8 cellular contexts compared by ENCODE assay signal in genomic region chr5:176647870-176648466, GRCh38. TPM values are rescaled to one million over a fixed set of nuclear protein-coding genes. Genes with fewer than 3 reads are reported as not detected.
A peak's percentile ranks its signal among the peaks of the same experiment; 100 is the strongest.
DNase-seq lines count a peak whose midpoint lies in the region; ATAC-seq and TF ChIP-seq lines count a peak whose summit lies in the region.

No MANE protein-coding gene starts in this region.

- intact Hi-C loops in HCT116 (cut with micrococcal nuclease), result no loop called here
- intact Hi-C loops in activated B cell treated with CpG ODN at 0.5 μM for 24 hours (cut with micrococcal nuclease), result loop anchor here (1.0 to 2.0 kb wide), 7 partner anchors 10 to 260 kb away; partner anchors contain the start of genes EIF4E1B, FAF2, GPRIN1 and HIGD2A

- ATAC-seq in HCT116, result peak; percentile 14
- no peak for ATAC-seq in activated B cell treated with CpG ODN at 0.5 μM for 24 hours (ENCODE audit: low read depth)
- no peak for ATAC-seq in gastroesophageal sphincter
- no peak for ATAC-seq in HG03175 (IDR thresholded peaks at IDR 0.05; ENCODE audit: unreplicated experiment)

- H4K20me1 ChIP-seq in HCT116 (ENCODE audit: insufficient read depth), result no peaks in the 10 kb centered on the region
- H4K20me1 ChIP-seq in osteoblast (ENCODE audit: insufficient read depth, low read length), result peaks cover 34% of the 10 kb centered on the region

- BruUV-seq in HCT116 (replicated peaks; lab: Mats Ljungman, UMichigan), result TSS peak; percentile 55

- H3K4me2 ChIP-seq in HCT116 (ENCODE audit: low read length), result peak overlapping the region; percentile 94
- H3K4me2 ChIP-seq in osteoblast (ENCODE audit: insufficient read depth, low read length), result peak overlapping the region; percentile 88

- no peaks in the 10 kb centered on the region for H3K9me2 ChIP-seq in HCT116 (ENCODE audit: insufficient read depth)

- DNase-seq in AG10803 (ENCODE audit: low read depth), result no peak
- no peak for DNase-seq in HCT116 (ENCODE audit: low read depth, low spot score)
- DNase-seq in activated B cell treated with CpG ODN at 0.5 μM for 24 hours, result no peak
- peak; percentile 92 for DNase-seq in osteoblast (ENCODE audit: insufficient read length, low spot score, missing footprints)
- no peak for DNase-seq in KG1 (lab: John Stamatoyannopoulos, UW)
- DNase-seq in stimulated activated CD4-positive, alpha-beta T cell treated with anti-CD3 and anti-CD28 coated beads, Interleukin-4, amount 100 ng/mL, for 24 hours, result no peak

- CTCF ChIA-PET in HCT116 (lab: Charles Lee), result interaction anchor here (1.0 to 2.2 kb wide), 3 partner anchors 9 to 918 kb away, joined by 3 to 11 read pairs (median 4); no protein-coding TSS in a partner anchor
- CTCF ChIA-PET in activated B cell treated with CpG ODN at 0.5 μM for 24 hours (lab: Charles Lee), result interaction anchor here (1.1 to 8.5 kb wide), 3 partner anchors 11 to 230 kb away, joined by 3 to 62 read pairs (median 15); partner anchors contain the start of genes EIF4E1B and SNCB

- H3K4me1 ChIP-seq in HCT116 (ENCODE audit: control insufficient read depth in 1 of 2, insufficient read depth in 2 of 2, low read length in 2 of 2), result peaks cover 17 to 43% of the 10 kb centered on the region in 2 experiments
- H3K4me1 ChIP-seq in gastroesophageal sphincter, result peaks cover 0 to 45% (median 12%) of the 10 kb centered on the region in 3 donors
- H3K4me1 ChIP-seq in osteoblast (ENCODE audit: insufficient read depth, low read length), result peaks cover 13% of the 10 kb centered on the region

- 20% methylated on average over 2 of the region's 19 CpGs; no CpG with 5 or more reads in 1 of the 2 donors for WGBS in gastroesophageal sphincter (ENCODE audit: low coverage in 1 of 2), 2 donors

- H3K9me3 Mint-ChIP-seq in activated B cell treated with CpG ODN at 0.5 μM for 24 hours, result no peaks in the 10 kb centered on the region

- H3K27ac ChIP-seq in HCT116 (ENCODE audit: low read depth, low read length) (peak overlapping the region; percentile 63), gastroesophageal sphincter (peak overlapping the region in 3 of 4 donors; percentile 78 to 85 (median 80)), osteoblast (ENCODE audit: low read depth, low read length) (peak overlapping the region; percentile 61)

- no peak for TF ChIP-seq RAD21 in HCT116 (IDR thresholded peaks at IDR 0.05; ENCODE audit: low read depth)

- RAD21 ChIA-PET in HCT116 (lab: Charles Lee; ENCODE audit: low non-redundant PET in 1 of 2, low total read pairs in 2 of 2, uncharacterized antibody in 2 of 2, unreplicated experiment in 2 of 2), result no interaction called here

- peak overlapping the region; percentile 83 for H3K4me3 Mint-ChIP-seq in activated B cell treated with CpG ODN at 0.5 μM for 24 hours

- peaks cover 1% of the 10 kb centered on the region for H3K36me3 Mint-ChIP-seq in activated B cell treated with CpG ODN at 0.5 μM for 24 hours (ENCODE audit: low read depth)

- TF ChIP-seq POLR2A in HCT116 (IDR thresholded peaks at IDR 0.05; ENCODE audit: borderline replicate concordance, extremely low read depth, insufficient read depth, insufficient read length), result no peak
- TF ChIP-seq POLR2A in gastroesophageal sphincter (IDR thresholded peaks at IDR 0.05), result no peak

- peak overlapping the region; percentile 77 for H3K27ac Mint-ChIP-seq in activated B cell treated with CpG ODN at 0.5 μM for 24 hours

- no peaks in the 10 kb centered on the region for H3K27me3 Mint-ChIP-seq in activated B cell treated with CpG ODN at 0.5 μM for 24 hours

- H3K4me3 ChIP-seq in AG10803 (ENCODE audit: low read length) (peak overlapping the region; percentile 87), HCT116 (replicated peaks in 1 of 2; ENCODE audit: low read depth in 1 of 2, low read length in 2 of 2) (peak overlapping the region; percentile 86 to 89), gastroesophageal sphincter (peak overlapping the region; percentile 49 to 65), osteoblast (ENCODE audit: insufficient read depth, low read length) (peak overlapping the region; percentile 91)

- H2AFZ ChIP-seq in HCT116 (ENCODE audit: low read depth, low read length, poor library complexity, severe bottlenecking), result no peak overlapping the region
- H2AFZ ChIP-seq in osteoblast (ENCODE audit: low read length), result peak overlapping the region; percentile 93

- TF ChIP-seq CTCF in AG10803 (conservative IDR thresholded peaks at IDR 0.05; ENCODE audit: low read length) (no peak), HCT116 (IDR thresholded peaks at IDR 0.05 in 2 of 3, conservative IDR thresholded peaks at IDR 0.05 in 1 of 3; ENCODE audit: borderline replicate concordance in 1 of 3, insufficient read depth in 1 of 3, low read depth in 2 of 3, low read length in 2 of 3) (no peak), activated B cell treated with CpG ODN at 0.5 μM for 24 hours (IDR thresholded peaks at IDR 0.05) (no peak), gastroesophageal sphincter (IDR thresholded peaks at IDR 0.05) (no peak), osteoblast (IDR thresholded peaks at IDR 0.05; ENCODE audit: extremely low read depth, low read depth, low read length) (no peak)

- H3K9ac ChIP-seq in HCT116 (ENCODE audit: low read length), result peak overlapping the region; percentile 84

- H3K27me3 ChIP-seq in HCT116 (ENCODE audit: insufficient read depth, low read length), result no peaks in the 10 kb centered on the region
- peaks cover 3% of the 10 kb centered on the region for H3K27me3 ChIP-seq in gastroesophageal sphincter
- no peaks in the 10 kb centered on the region for H3K27me3 ChIP-seq in osteoblast (ENCODE audit: insufficient read depth, low read length)

- POLR2A ChIA-PET in HCT116 (lab: Charles Lee), result interaction anchor here (1.4 kb wide), 2 partner anchors 12 to 13 kb away, joined by 4 read pairs; no protein-coding TSS in a partner anchor
- POLR2A ChIA-PET in activated B cell treated with CpG ODN at 0.5 μM for 24 hours (lab: Charles Lee), result interaction anchor here (1.0 to 2.2 kb wide), 9 partner anchors 12 to 1556 kb away, joined by 3 to 29 read pairs (median 9); partner anchors contain the start of genes EIF4E1B, FAF2, HNRNPAB and KIAA1191

- H3K36me3 ChIP-seq in HCT116 (ENCODE audit: control insufficient read depth in 1 of 2, insufficient read depth in 2 of 2, low read length in 2 of 2) (no peaks in the 10 kb centered on the region; a peak in 1 of 4 replicates), gastroesophageal sphincter (peaks cover 0 to 7% of the 10 kb centered on the region in 2 donors), osteoblast (ENCODE audit: insufficient read depth, low read length) (no peaks in the 10 kb centered on the region)

- peaks cover 52% of the 10 kb centered on the region for H3K4me1 Mint-ChIP-seq in activated B cell treated with CpG ODN at 0.5 μM for 24 hours

- H3K79me2 ChIP-seq in HCT116 (ENCODE audit: insufficient read depth, low read length) (peaks cover 28% of the 10 kb centered on the region), osteoblast (ENCODE audit: insufficient read depth, low read length) (peaks cover 39% of the 10 kb centered on the region)

- no peaks in the 10 kb centered on the region for H3K9me3 ChIP-seq in HCT116 (ENCODE audit: control insufficient read depth in 1 of 2, insufficient read depth in 1 of 2, low read depth in 1 of 2, low read length in 2 of 2)
- no peaks in the 10 kb centered on the region for H3K9me3 ChIP-seq in gastroesophageal sphincter
- no peaks in the 10 kb centered on the region for H3K9me3 ChIP-seq in osteoblast (ENCODE audit: low read depth, low read length)

- no peak for TF ChIP-seq EP300 in gastroesophageal sphincter (IDR thresholded peaks at IDR 0.05)

TF ChIP-seq in HCT116, 20 proteins besides CTCF, POLR2A, EP300 and RAD21 (continues in another document):
- TF ChIP-seq SP1 (IDR thresholded peaks at IDR 0.05; ENCODE audit: low read depth) (no peak), ZNF274 (IDR thresholded peaks at IDR 0.05; ENCODE audit: low read depth, low read length) (no peak), CBX3 (IDR thresholded peaks at IDR 0.05; ENCODE audit: low read depth) (no peak), JUND (IDR thresholded peaks at IDR 0.05) (no peak), POLR2AphosphoS5 (IDR thresholded peaks at IDR 0.05; ENCODE audit: low read depth, low read length) (no peak), SIN3A (IDR thresholded peaks at IDR 0.05; ENCODE audit: low read depth) (no peak), ZFX (IDR thresholded peaks at IDR 0.05) (no peak), FOSL1 (IDR thresholded peaks at IDR 0.05; ENCODE audit: low read depth) (no peak), ELF1 (IDR thresholded peaks at IDR 0.05; ENCODE audit: borderline replicate concordance, low read depth) (no peak)
- TF ChIP-seq, protein P1, sequence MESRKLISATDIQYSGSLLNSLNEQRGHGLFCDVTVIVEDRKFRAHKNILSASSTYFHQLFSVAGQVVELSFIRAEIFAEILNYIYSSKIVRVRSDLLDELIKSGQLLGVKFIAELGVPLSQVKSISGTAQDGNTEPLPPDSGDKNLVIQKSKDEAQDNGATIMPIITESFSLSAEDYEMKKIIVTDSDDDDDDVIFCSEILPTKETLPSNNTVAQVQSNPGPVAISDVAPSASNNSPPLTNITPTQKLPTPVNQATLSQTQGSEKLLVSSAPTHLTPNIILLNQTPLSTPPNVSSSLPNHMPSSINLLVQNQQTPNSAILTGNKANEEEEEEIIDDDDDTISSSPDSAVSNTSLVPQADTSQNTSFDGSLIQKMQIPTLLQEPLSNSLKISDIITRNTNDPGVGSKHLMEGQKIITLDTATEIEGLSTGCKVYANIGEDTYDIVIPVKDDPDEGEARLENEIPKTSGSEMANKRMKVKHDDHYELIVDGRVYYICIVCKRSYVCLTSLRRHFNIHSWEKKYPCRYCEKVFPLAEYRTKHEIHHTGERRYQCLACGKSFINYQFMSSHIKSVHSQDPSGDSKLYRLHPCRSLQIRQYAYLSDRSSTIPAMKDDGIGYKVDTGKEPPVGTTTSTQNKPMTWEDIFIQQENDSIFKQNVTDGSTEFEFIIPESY (IDR thresholded peaks at IDR 0.05; ENCODE audit: extremely low read depth, insufficient replicate concordance, low read length), result no peak

RNA-seq across cellular contexts. Expression of gene TSPAN17, which starts 0.7 kb away (rescaled TPM):
- total RNA-seq in HCT116 (2021; ENCODE audit: unreplicated experiment), result 50.1 TPM
- polyA plus RNA-seq in HCT116 (2012), result 35.1 and 36.3 TPM in 2 replicates
- 20.7 and 27.7 TPM in 2 replicates for total RNA-seq in activated B cell treated with CpG ODN at 0.5 μM for 24 hours
- total RNA-seq in gastroesophageal sphincter, result 10 to 100 TPM; 11.0 to 20.2 (median 15.4) TPM
- total RNA-seq in osteoblast, result 26.1 and 33.6 TPM in 2 replicates

RNA-seq across cellular contexts. Expression of gene EIF4E1B, which starts 17.5 kb away (rescaled TPM):
- total RNA-seq in HCT116 (2021; ENCODE audit: unreplicated experiment) (0.07 TPM), activated B cell treated with CpG ODN at 0.5 μM for 24 hours (not detected in 2 replicates), gastroesophageal sphincter (not detected), osteoblast (not detected in 2 replicates)
- polyA plus RNA-seq in HCT116 (2012), result 0.17 and 0.22 TPM in 2 replicates

RNA-seq across cellular contexts. Expression of gene SNCB, which starts 17.6 kb away (rescaled TPM):
- total RNA-seq in HCT116 (2021; ENCODE audit: unreplicated experiment) (not detected), activated B cell treated with CpG ODN at 0.5 μM for 24 hours (0.17 TPM in 1 of 2 replicates, not detected in the other), gastroesophageal sphincter (not detected), osteoblast (not detected in 2 replicates)
- not detected in 2 replicates for polyA plus RNA-seq in HCT116 (2012)

RNA-seq across cellular contexts. Expression of gene GPRIN1, which starts 38.0 kb away (rescaled TPM):
- 14.2 TPM for total RNA-seq in HCT116 (2021; ENCODE audit: unreplicated experiment)
- 6.1 and 7.6 TPM in 2 replicates for polyA plus RNA-seq in HCT116 (2012)
- total RNA-seq in activated B cell treated with CpG ODN at 0.5 μM for 24 hours, result 2.8 and 3.2 TPM in 2 replicates
- total RNA-seq in gastroesophageal sphincter, result 1 to 10 TPM in 1 of 4 donors, under 1 TPM in 3; 0.16 to 1.1 (median 0.63) TPM
- 1.8 TPM in 2 replicates for total RNA-seq in osteoblast
